In the genomic region with DNA sequence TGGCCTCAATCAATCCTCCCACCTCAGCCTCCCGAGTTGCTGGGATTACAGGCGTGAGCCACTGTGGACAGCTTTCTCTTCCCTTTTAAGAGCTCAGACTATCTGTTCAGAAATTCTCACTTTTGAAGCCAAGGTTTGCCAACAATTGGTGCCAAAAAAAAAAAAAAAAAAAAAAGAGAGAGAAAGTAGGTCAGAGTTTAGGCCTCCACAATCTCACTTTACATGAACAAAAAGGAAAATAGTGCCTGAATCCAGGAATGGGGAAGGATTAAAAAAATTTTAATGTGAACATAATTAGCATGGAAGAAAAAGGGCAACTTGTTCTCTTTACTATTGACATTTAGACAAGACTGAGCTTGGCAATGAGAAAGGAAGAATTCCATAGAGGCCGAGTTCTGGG, we compare ENCODE assay signal across 32 cellular contexts.
"Had no signal": no experiment of that assay in that cellular context is flagged by ENCODE, and none has a peak within 500 bp of the region (broad histone marks: within the 10 kb centered on the region; RNA-seq: fewer than 3 reads in every experiment).

No MANE protein-coding gene starts in this region.

- H3K4me3 Mint-ChIP-seq: activated B cell treated with CpG ODN at 0.5 μM for 24 hours; activated CD8-positive, alpha-beta T cell treated with anti-CD3 and anti-CD28 coated beads for 36 hours; activated naive CD4-positive, alpha-beta T cell treated with anti-CD3 and anti-CD28 coated beads, Interleukin-2, amount 50 U/mL, for 24 hours; activated naive CD8-positive, alpha-beta T cell treated with anti-CD3 and anti-CD28 coated beads, Interleukin-2, amount 10 ng/mL, durations not matched to agents 7 days and 5 days; activated T-cell treated with anti-CD3 and anti-CD28 coated beads, Interleukin-2, amount 50 U/mL, for 24 hours had no signal

- H3K36me3 Mint-ChIP-seq: activated naive CD4-positive, alpha-beta T cell treated with anti-CD3 and anti-CD28 coated beads, Interleukin-2, amount 50 U/mL, for 24 hours; activated naive CD8-positive, alpha-beta T cell treated with anti-CD3 and anti-CD28 coated beads, Interleukin-2, amount 10 ng/mL, durations not matched to agents 7 days and 5 days had no signal

- H3K9me3 Mint-ChIP-seq: activated B cell treated with CpG ODN at 0.5 μM for 24 hours; activated CD8-positive, alpha-beta T cell treated with anti-CD3 and anti-CD28 coated beads for 36 hours; activated naive CD4-positive, alpha-beta T cell treated with anti-CD3 and anti-CD28 coated beads, Interleukin-2, amount 50 U/mL, for 24 hours; activated naive CD8-positive, alpha-beta T cell treated with anti-CD3 and anti-CD28 coated beads, Interleukin-2, amount 10 ng/mL, durations not matched to agents 7 days and 5 days; activated T-cell treated with anti-CD3 and anti-CD28 coated beads, Interleukin-2, amount 50 U/mL, for 24 hours; activated T-helper 2 cell treated with anti-CD3 and anti-CD28 coated beads, Interferon-gamma antibody, Interleukin-2, Interleukin-4, amounts not matched to agents 10 μg/mL and 5 μg/mL and 100 μg/mL, durations not matched to agents 14 hours and 24 hours and 36 hours had no signal

- H3K27ac Mint-ChIP-seq: activated B cell treated with CpG ODN at 0.5 μM for 24 hours; activated CD8-positive, alpha-beta T cell treated with anti-CD3 and anti-CD28 coated beads for 36 hours; activated naive CD4-positive, alpha-beta T cell treated with anti-CD3 and anti-CD28 coated beads, Interleukin-2, amount 50 U/mL, for 24 hours; activated naive CD8-positive, alpha-beta T cell treated with anti-CD3 and anti-CD28 coated beads, Interleukin-2, amount 10 ng/mL, durations not matched to agents 7 days and 5 days; activated T-cell treated with anti-CD3 and anti-CD28 coated beads, Interleukin-2, amount 50 U/mL, for 24 hours; activated T-helper 2 cell treated with anti-CD3 and anti-CD28 coated beads, Interferon-gamma antibody, Interleukin-2, Interleukin-4, amounts not matched to agents 10 μg/mL and 5 μg/mL and 100 μg/mL, durations not matched to agents 14 hours and 24 hours and 36 hours had no signal

- H3K27me3 Mint-ChIP-seq: activated B cell treated with CpG ODN at 0.5 μM for 24 hours; activated CD8-positive, alpha-beta T cell treated with anti-CD3 and anti-CD28 coated beads for 36 hours; activated naive CD4-positive, alpha-beta T cell treated with anti-CD3 and anti-CD28 coated beads, Interleukin-2, amount 50 U/mL, for 24 hours; activated naive CD8-positive, alpha-beta T cell treated with anti-CD3 and anti-CD28 coated beads, Interleukin-2, amount 10 ng/mL, durations not matched to agents 7 days and 5 days; activated T-cell treated with anti-CD3 and anti-CD28 coated beads, Interleukin-2, amount 50 U/mL, for 24 hours had no signal

- DNase-seq: activated B cell treated with CpG ODN at 0.5 μM for 24 hours; activated CD4-positive, alpha-beta T cell treated with anti-CD3 and anti-CD28 coated beads for 48 hours; activated CD4-positive, CD25-positive, alpha-beta regulatory T cell treated with anti-CD3 and anti-CD28 coated beads, Interleukin-2, amount 50 U/mL, for 72 hours; activated CD8-positive, alpha-beta T cell treated with anti-CD3 and anti-CD28 coated beads for 36 hours; activated gamma-delta T cell; activated naive CD4-positive, alpha-beta T cell treated with Interleukin-2 at 50 U/mL for 16 hours; activated naive CD8-positive, alpha-beta T cell treated with anti-CD3 and anti-CD28 coated beads, Interleukin-2, amount 10 ng/mL, durations not matched to agents 7 days and 5 days; activated T-cell treated with anti-CD3 and anti-CD28 coated beads, Interleukin-2, amount 50 U/mL, for 24 hours; amygdala; central memory CD4-positive, alpha-beta T cell; Kasumi-1; KG1; MG63; NCI-H1048; NCI-H1105 treated with DMSO at 0.1 percent for 48 hours; NCI-H1436; NCI-H1694; NCI-H1930; NCI-H2171; NCI-H510A; NCI-H526; NCI-H748 treated with DMSO at 0.1 percent for 48 hours; NK-92 treated with Interleukin-12 subunit alpha and Interleukin-12 subunit beta, amount 100 ng/mL, for 24 hours; PC-3; Peyer's patch; RPMI8226; SIG-M5; T-helper 1 cell; T-helper 2 cell; T-helper 9 cell had no signal

- H3K4me1 Mint-ChIP-seq: activated B cell treated with CpG ODN at 0.5 μM for 24 hours; activated naive CD4-positive, alpha-beta T cell treated with anti-CD3 and anti-CD28 coated beads, Interleukin-2, amount 50 U/mL, for 24 hours; activated naive CD8-positive, alpha-beta T cell treated with anti-CD3 and anti-CD28 coated beads, Interleukin-2, amount 10 ng/mL, durations not matched to agents 7 days and 5 days had no signal
